Comparison of ENCODE assay signal across 25 cellular contexts in the genomic region with DNA sequence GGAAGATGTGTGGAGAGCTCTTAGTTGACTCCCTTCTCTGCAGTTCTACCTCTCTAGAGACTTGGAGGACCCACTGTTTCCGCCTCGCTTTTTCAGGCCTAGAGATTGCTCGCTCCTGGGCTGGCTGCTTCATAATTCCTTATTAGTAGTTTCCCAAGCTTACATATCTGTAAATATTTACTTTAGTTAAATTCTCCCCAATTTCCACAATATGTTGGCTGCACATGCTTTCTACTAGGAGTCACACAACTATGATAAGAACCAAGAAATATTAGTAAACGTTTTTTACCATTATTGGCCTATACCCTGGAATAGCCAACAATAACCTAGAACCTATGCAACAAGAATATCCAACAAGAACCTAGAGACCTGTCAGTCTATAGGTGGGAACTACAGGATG.
"Had no signal": no experiment of that assay in that cellular context is flagged by ENCODE, and none has a peak within 500 bp of the region (broad histone marks: within the 10 kb centered on the region; RNA-seq: fewer than 3 reads in every experiment).

No MANE protein-coding gene starts in this region.

- H3K27me3 Mint-ChIP-seq: activated CD4-positive, alpha-beta T cell treated with anti-CD3 and anti-CD28 coated beads, Interleukin-2, amount 10 ng/mL, durations not matched to agents 24 days and 14 days; progenitor cell of endocrine pancreas; stimulated activated naive B cell treated with anti-CD40 and anti-IgM and Interleukin-4, amounts not matched to agents 10 μg/mL and 1 μg/mL and 100 μg/mL, for 72 hours; T-helper 17 cell had no signal

- ATAC-seq: left lobe of liver, lower lobe of right lung, mucosa of descending colon, right lobe of liver, T-helper 17 cell had no signal

- H3K4me3 ChIP-seq: heart right ventricle, lower lobe of right lung, mucosa of descending colon, right lobe of liver, stomach, thyroid gland, upper lobe of left lung, vagina had no signal

- DNase-seq: activated CD4-positive, alpha-beta memory T cell treated with anti-CD3 and anti-CD28 coated beads, Interleukin-2, amount 10 ng/mL, durations not matched to agents 7 days and 5 days; activated CD4-positive, alpha-beta T cell treated with anti-CD3 and anti-CD28 coated beads, Interleukin-2, amount 10 ng/mL, durations not matched to agents 24 days and 14 days; activated gamma-delta T cell; activated naive CD4-positive, alpha-beta T cell treated with anti-CD3 and anti-CD28 coated beads, Interleukin-2, amount 50 U/mL, for 16 hours; amniotic stem cell; central memory CD4-positive, alpha-beta T cell; heart right ventricle; kidney glomerular epithelial cell; lower lobe of right lung; mucosa of descending colon; right lobe of liver; small intestine; stimulated activated naive B cell treated with anti-CD40 and anti-IgM and Interleukin-4, amounts not matched to agents 10 μg/mL and 1 μg/mL and 100 μg/mL, for 72 hours; stomach; T-helper 17 cell; T1000; thyroid gland; upper lobe of left lung; WERI-Rb-1 had no signal

- H3K36me3 ChIP-seq: heart right ventricle, lower lobe of right lung, neutrophil, right lobe of liver, stomach, thyroid gland, upper lobe of left lung, vagina, WERI-Rb-1 had no signal

- H3K9me3 ChIP-seq: lower lobe of right lung, mucosa of descending colon, neutrophil, right lobe of liver, stomach, thyroid gland, upper lobe of left lung, vagina had no signal

- H3K27me3 ChIP-seq: heart right ventricle, neutrophil, right lobe of liver, stomach, thyroid gland, upper lobe of left lung, vagina had no signal

- H3K4me3 Mint-ChIP-seq: activated CD4-positive, alpha-beta memory T cell treated with anti-CD3 and anti-CD28 coated beads, Interleukin-2, amount 10 ng/mL, durations not matched to agents 7 days and 5 days; activated CD4-positive, alpha-beta T cell treated with anti-CD3 and anti-CD28 coated beads, Interleukin-2, amount 10 ng/mL, durations not matched to agents 24 days and 14 days; activated T-helper 1 cell treated with anti-CD3 and anti-CD28 coated beads, Interleukin-12 subunit alpha, Interleukin-12 subunit beta, Interleukin-2, Interleukin-4 antibody, amounts not matched to agents 30 ng/mL and 10 ng/mL and 1 ng/mL, durations not matched to agents 14 hours and 24 hours and 36 hours; nephron; stimulated activated naive B cell treated with anti-CD40 and anti-IgM and Interleukin-4, amounts not matched to agents 10 μg/mL and 1 μg/mL and 100 μg/mL, for 72 hours; T-helper 17 cell had no signal

- H3K27ac ChIP-seq: heart right ventricle, lower lobe of right lung, neutrophil, right lobe of liver, stomach, thyroid gland, upper lobe of left lung, vagina, WERI-Rb-1 had no signal

- H3K27ac Mint-ChIP-seq: activated CD4-positive, alpha-beta memory T cell treated with anti-CD3 and anti-CD28 coated beads, Interleukin-2, amount 10 ng/mL, durations not matched to agents 7 days and 5 days; activated CD4-positive, alpha-beta T cell treated with anti-CD3 and anti-CD28 coated beads, Interleukin-2, amount 10 ng/mL, durations not matched to agents 24 days and 14 days; progenitor cell of endocrine pancreas; stimulated activated naive B cell treated with anti-CD40 and anti-IgM and Interleukin-4, amounts not matched to agents 10 μg/mL and 1 μg/mL and 100 μg/mL, for 72 hours; T-helper 17 cell had no signal

- H3K4me1 ChIP-seq: lower lobe of right lung, right lobe of liver, thyroid gland, upper lobe of left lung, vagina had no signal
